In the genomic region with DNA sequence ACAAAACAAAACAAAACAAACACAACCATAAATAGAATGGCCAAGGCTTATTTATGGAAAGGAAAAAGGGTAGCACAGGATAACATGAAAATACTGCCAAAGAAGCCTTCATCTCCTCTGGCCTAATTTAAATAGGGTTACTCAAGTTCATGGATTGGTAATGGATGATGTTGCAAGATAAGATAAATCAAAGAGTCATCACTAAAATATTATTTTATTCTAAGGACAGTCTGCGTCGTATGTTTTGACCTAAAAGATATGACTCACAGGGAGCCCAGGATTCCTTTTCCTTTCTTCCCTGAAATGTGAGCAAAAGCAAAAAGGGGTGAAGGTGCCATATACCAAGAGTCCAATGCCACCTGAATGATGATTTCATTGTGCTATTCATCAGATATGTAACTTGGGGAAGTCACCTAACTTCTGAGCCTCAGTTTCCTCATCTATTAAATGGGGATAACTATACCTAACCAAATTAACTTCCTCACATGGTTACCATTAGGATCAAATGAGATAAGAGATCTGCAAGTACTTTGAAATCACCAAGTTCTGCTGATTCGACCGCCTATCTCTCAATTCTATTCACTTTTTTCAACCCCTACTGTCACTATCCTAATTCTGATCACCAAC, we compare ENCODE assay signal across 13 cellular contexts.
DNase-seq lines count a peak whose midpoint lies in the region; ATAC-seq, FAIRE-seq and TF ChIP-seq lines count a peak whose summit lies in the region.
"Had no signal": no experiment of that assay in that cellular context is flagged by ENCODE, and none has a peak within 500 bp of the region (broad histone marks: within the 10 kb centered on the region; RNA-seq: fewer than 3 reads in every experiment).

No MANE protein-coding gene starts in this region.

- H3K27ac ChIP-seq in AG04450 (ENCODE audit: low read depth, low read length) (no peak overlapping the region), coronary artery (peak overlapping the region; percentile 26 to 33), osteoblast (ENCODE audit: low read depth, low read length) (peak overlapping the region; percentile 31)

- FAIRE-seq in GM19239 (lab: Jason Lieb, UNC) = no peak

- H3K27me3 ChIP-seq in AG04450 (ENCODE audit: control insufficient read depth, insufficient read depth, low read length) = no peaks in the 10 kb centered on the region
- no peaks in the 10 kb centered on the region for H3K27me3 ChIP-seq in osteoblast (ENCODE audit: insufficient read depth, low read length)

- no peaks in the 10 kb centered on the region for H4K20me1 ChIP-seq in osteoblast (ENCODE audit: insufficient read depth, low read length)

- no peak overlapping the region for H3K4me2 ChIP-seq in osteoblast (ENCODE audit: insufficient read depth, low read length)

- POLR2A ChIA-PET in AG04450 (lab: Yijun Ruan, JAX) = no interaction called here

- peak; percentile 41 for DNase-seq in AG04450 (ENCODE audit: low read depth, low spot score)
- peak; percentile 84 for DNase-seq in LHCN-M2 (ENCODE audit: low read depth)
- DNase-seq in coronary artery (ENCODE audit: low spot score) = no peak
- no peak for DNase-seq in osteoblast (ENCODE audit: insufficient read length, low spot score, missing footprints)
- no peak for DNase-seq in iPS-NIHi7 (ENCODE audit: extremely low spot score)
- DNase-seq in GM19239 (ENCODE audit: insufficient read length, low spot score) = no peak
- DNase-seq: activated CD8-positive, alpha-beta T cell treated with anti-CD3 and anti-CD28 coated beads for 36 hours; effector CD4-positive, alpha-beta T cell; NCI-H1048; NCI-H82; T-helper 1 cell had no signal

- TF ChIP-seq CTCF in AG04450 (IDR thresholded peaks at IDR 0.05; ENCODE audit: low read depth, low read length) (no peak), coronary artery (IDR thresholded peaks at IDR 0.05) (no peak), osteoblast (IDR thresholded peaks at IDR 0.05; ENCODE audit: extremely low read depth, low read depth, low read length) (no peak)

- peaks cover 66% of the 10 kb centered on the region for H3K4me1 ChIP-seq in osteoblast (ENCODE audit: insufficient read depth, low read length)

- no peak for ATAC-seq in GM21381 (IDR thresholded peaks at IDR 0.05; ENCODE audit: unreplicated experiment)
- no peak for ATAC-seq in HG03175 (IDR thresholded peaks at IDR 0.05; ENCODE audit: unreplicated experiment)
- ATAC-seq: activated CD8-positive, alpha-beta T cell treated with anti-CD3 and anti-CD28 coated beads for 36 hours had no signal

- H3K36me3 ChIP-seq in osteoblast (ENCODE audit: insufficient read depth, low read length) = no peaks in the 10 kb centered on the region

- H2AFZ ChIP-seq in osteoblast (ENCODE audit: low read length) = no peak overlapping the region

- no peaks in the 10 kb centered on the region for H3K9me3 ChIP-seq in AG04450 (ENCODE audit: control insufficient read depth, insufficient read depth, low read length)
- H3K9me3 ChIP-seq in osteoblast (ENCODE audit: low read depth, low read length) = no peaks in the 10 kb centered on the region

- CTCF ChIA-PET in AG04450 (lab: Charles Lee) = no interaction called here

- H3K4me3 ChIP-seq in AG04450 (ENCODE audit: low read depth, low read length) = no peak overlapping the region
- H3K4me3 ChIP-seq in coronary artery = no peak overlapping the region
- no peak overlapping the region for H3K4me3 ChIP-seq in osteoblast (ENCODE audit: insufficient read depth, low read length)

- no peaks in the 10 kb centered on the region for H3K79me2 ChIP-seq in osteoblast (ENCODE audit: insufficient read depth, low read length)

Comparison
In these comparisons a context has a peak if more than half of its experiments do, and no peak if none do; other contexts are left out.
1. DNase-seq: peak in AG04450 (single experiment) and LHCN-M2 (single experiment); none in coronary artery (single experiment), osteoblast (single experiment), iPS-NIHi7 (single experiment) and GM19239 (single experiment).